18 cellular contexts compared by ENCODE assay signal in genomic region chr4:42327323-42327722, GRCh38.
DNase-seq lines count a peak whose midpoint lies in the region; ATAC-seq and TF ChIP-seq lines count a peak whose summit lies in the region.
"Had no signal": no experiment of that assay in that cellular context is flagged by ENCODE, and none has a peak within 500 bp of the region (broad histone marks: within the 10 kb centered on the region; RNA-seq: fewer than 3 reads in every experiment).

No MANE protein-coding gene starts in this region.

- H3K18ac ChIP-seq in mesenchymal stem cell (ENCODE audit: low read depth in 1 of 2, low read length in 2 of 2) = peak overlapping the region; percentile 6 to 30

- TF ChIP-seq POLR2A in heart left ventricle (IDR thresholded peaks at IDR 0.05) = no peak
- TF ChIP-seq POLR2A in Peyer's patch (IDR thresholded peaks at IDR 0.05) = no peak

- H3K36me3 ChIP-seq in heart left ventricle (no peaks in the 10 kb centered on the region), mesenchymal stem cell (ENCODE audit: control insufficient read depth in 1 of 2, insufficient read depth in 2 of 2, low read depth in 1 of 2, low read length in 2 of 2) (no peaks in the 10 kb centered on the region), MM.1S (replicated peaks; ENCODE audit: insufficient read depth, low read length) (no peaks in the 10 kb centered on the region), Peyer's patch (no peaks in the 10 kb centered on the region)

- no peaks in the 10 kb centered on the region for H3F3A ChIP-seq in MM.1S (ENCODE audit: insufficient read depth, low read length)

- H3K4me2 ChIP-seq in mesenchymal stem cell (ENCODE audit: low read length, poor library complexity, severe bottlenecking) (no peak overlapping the region), MM.1S (ENCODE audit: low read depth, low read length) (no peak overlapping the region)
- H3K4me2 ChIP-seq: KMS-11 had no signal

- ATAC-seq in heart left ventricle (peak; percentile 23 to 77 (median 58)), HG02588 (IDR thresholded peaks at IDR 0.05; ENCODE audit: unreplicated experiment) (no peak)
- ATAC-seq: PC-3 had no signal

- H3K4me1 ChIP-seq in heart left ventricle = peaks cover 0 to 8% (median 2%) of the 10 kb centered on the region in 12 donors
- peaks cover 4% of the 10 kb centered on the region for H3K4me1 ChIP-seq in mesenchymal stem cell (ENCODE audit: control insufficient read depth, insufficient read depth, low read depth, low read length)
- no peaks in the 10 kb centered on the region for H3K4me1 ChIP-seq in MM.1S (ENCODE audit: low read length)
- no peaks in the 10 kb centered on the region for H3K4me1 ChIP-seq in Peyer's patch

- H3K14ac ChIP-seq in mesenchymal stem cell (ENCODE audit: low read length in 2 of 2) = no peak overlapping the region

- intact Hi-C loops in heart left ventricle (cut with DNase I) = no loop called here

- H3K79me2 ChIP-seq in MM.1S (ENCODE audit: low read length) = no peaks in the 10 kb centered on the region

- H3K4me3 ChIP-seq in heart left ventricle = no peak overlapping the region
- no peak overlapping the region for H3K4me3 ChIP-seq in mesenchymal stem cell (ENCODE audit: insufficient read depth in 1 of 2, low read depth in 1 of 2, low read length in 2 of 2)
- no peak overlapping the region for H3K4me3 ChIP-seq in MM.1S (ENCODE audit: low read length)
- no peak overlapping the region for H3K4me3 ChIP-seq in Peyer's patch

- H4K91ac ChIP-seq in mesenchymal stem cell (ENCODE audit: low read length) = peak overlapping the region; percentile 46

- no peaks in the 10 kb centered on the region for H3K79me1 ChIP-seq in mesenchymal stem cell (replicated peaks; ENCODE audit: low read length, poor library complexity, severe bottlenecking)

- H2AFZ ChIP-seq in mesenchymal stem cell (ENCODE audit: low read depth, low read length) (no peak overlapping the region), MM.1S (ENCODE audit: low read length) (no peak overlapping the region)

- H3K27me3 ChIP-seq in heart left ventricle (no peaks in the 10 kb centered on the region), mesenchymal stem cell (ENCODE audit: control insufficient read depth in 1 of 2, insufficient read depth in 1 of 2, low read length in 2 of 2) (no peaks in the 10 kb centered on the region), MM.1S (replicated peaks; ENCODE audit: insufficient read depth, low read length) (no peaks in the 10 kb centered on the region), Peyer's patch (no peaks in the 10 kb centered on the region)

- H3K9ac ChIP-seq in mesenchymal stem cell (ENCODE audit: low read length) (no peak overlapping the region), MM.1S (ENCODE audit: low read length) (no peak overlapping the region)
- H3K9ac ChIP-seq: KMS-11 had no signal

- H4K8ac ChIP-seq in mesenchymal stem cell (ENCODE audit: low read length) = peak overlapping the region; percentile 23

- H2BK120ac ChIP-seq in mesenchymal stem cell (ENCODE audit: low read depth, low read length) = no peak overlapping the region

- no peaks in the 10 kb centered on the region for H3K9me2 ChIP-seq in MM.1S (replicated peaks; ENCODE audit: insufficient read depth, low read length)

- DNase-seq in SK-N-DZ (ENCODE audit: low spot score) (peak; percentile 38), heart left ventricle (peak in 1 of 5 donors; percentile 33), mesenchymal stem cell (no peak), MM.1S (no peak), Peyer's patch (no peak), HK-2 (ENCODE audit: unreplicated experiment) (no peak)
- DNase-seq: ACHN, C1 segment of cervical spinal cord, H7, HFFc6, NCI-H1048, NCI-H1436, NCI-H1930, NCI-H226, NCI-H524, PC-3 had no signal

- WGBS in heart left ventricle, 4 donors = 23 to 37% (median 29%) methylated on average over 4 of the region's 4 CpGs
- 18% methylated on average over 4 of the region's 4 CpGs for WGBS in mesenchymal stem cell

- no peak overlapping the region for H2BK5ac ChIP-seq in mesenchymal stem cell (ENCODE audit: low read depth, low read length, poor library complexity, severe bottlenecking)

- TF ChIP-seq CTCF in heart left ventricle (IDR thresholded peaks at IDR 0.05) (no peak), MM.1S (IDR thresholded peaks at IDR 0.05; ENCODE audit: low read length) (no peak), Peyer's patch (IDR thresholded peaks at IDR 0.05) (no peak)

- no peak overlapping the region for H2BK15ac ChIP-seq in mesenchymal stem cell (ENCODE audit: low read depth, poor library complexity, severe bottlenecking)

- no peak overlapping the region for H3K4ac ChIP-seq in mesenchymal stem cell (ENCODE audit: low read depth in 1 of 2, low read length in 2 of 2)

- no peak overlapping the region for H3K27ac ChIP-seq in heart left ventricle
- no peak overlapping the region for H3K27ac ChIP-seq in mesenchymal stem cell (ENCODE audit: low read length, poor library complexity, severe bottlenecking)
- H3K27ac ChIP-seq in MM.1S (ENCODE audit: low read length) = no peak overlapping the region
- H3K27ac ChIP-seq in Peyer's patch = no peak overlapping the region
- H3K27ac ChIP-seq: KMS-11 had no signal

- no peaks in the 10 kb centered on the region for H4K20me1 ChIP-seq in MM.1S (ENCODE audit: insufficient read depth, low read length)

- H2BK12ac ChIP-seq in mesenchymal stem cell (ENCODE audit: low read length in 2 of 2) = no peak overlapping the region

- no peak overlapping the region for H2AK5ac ChIP-seq in mesenchymal stem cell (ENCODE audit: low read length, severe bottlenecking)

- H3K23ac ChIP-seq in mesenchymal stem cell (ENCODE audit: low read length in 2 of 2) = no peak overlapping the region

- H3K9me3 ChIP-seq in heart left ventricle = peaks cover 0 to 3% (median 0%) of the 10 kb centered on the region in 12 donors
- no peaks in the 10 kb centered on the region for H3K9me3 ChIP-seq in mesenchymal stem cell (ENCODE audit: control insufficient read depth, low read length)
- H3K9me3 ChIP-seq in MM.1S (replicated peaks; ENCODE audit: insufficient read depth, low read length) = no peaks in the 10 kb centered on the region
- no peaks in the 10 kb centered on the region for H3K9me3 ChIP-seq in Peyer's patch
